ENCODE assay signal across 8 cellular contexts in genomic region chr9:129319938-129320481, GRCh38.
A peak's percentile ranks its signal among the peaks of the same experiment; 100 is the strongest.
DNase-seq lines count a peak whose midpoint lies in the region; TF ChIP-seq lines count a peak whose summit lies in the region.

No MANE protein-coding gene starts in this region.

- no peaks in the 10 kb centered on the region for H3K9me3 ChIP-seq in colonic mucosa
- no peaks in the 10 kb centered on the region for H3K9me3 ChIP-seq in muscle layer of colon (ENCODE audit: low read length)
- H3K9me3 ChIP-seq in uterus: no peaks in the 10 kb centered on the region

- TF ChIP-seq CTCF in colonic mucosa (IDR thresholded peaks at IDR 0.05) (no peak), uterus (IDR thresholded peaks at IDR 0.05) (no peak)

- H3K9ac ChIP-seq in colonic mucosa (ENCODE audit: low read depth in 2 of 2, low read length in 2 of 2) (peak overlapping the region; percentile 66 to 70), muscle layer of colon (ENCODE audit: low read length) (peak overlapping the region; percentile 49)

- H3K4me3 ChIP-seq in colonic mucosa (peak overlapping the region; percentile 38), muscle layer of colon (ENCODE audit: low read depth in 1 of 2, low read length in 2 of 2) (peak overlapping the region; percentile 51 to 65), uterus (peak overlapping the region; percentile 35 to 37)

- intact Hi-C loops in colonic mucosa (cut with DNase I): no loop called here
- intact Hi-C loops in uterus (cut with DNase I; ENCODE audit: low total_unique reads): loop anchor here (5.0 to 10.0 kb wide), 2 partner anchors 145 to 162 kb away; partner anchors contain the start of gene IER5L

- H3K27me3 ChIP-seq in colonic mucosa (no peaks in the 10 kb centered on the region), muscle layer of colon (ENCODE audit: control insufficient read depth in 1 of 2, insufficient read depth in 2 of 2, low read length in 2 of 2) (no peaks in the 10 kb centered on the region), uterus (no peaks in the 10 kb centered on the region)

- DNase-seq in activated effector memory CD4-positive, alpha-beta T cell treated with anti-CD3 and anti-CD28 coated beads, Interleukin-2, amount 50 U/mL, for 16 hours: peak; percentile 57
- no peak for DNase-seq in activated effector memory CD4-positive, alpha-beta T cell treated with Interleukin-2 at 50 U/mL for 16 hours
- DNase-seq in colonic mucosa: peak; percentile 18
- peak; percentile 33 to 37 for DNase-seq in uterus
- DNase-seq in NCI-H1048 (lab: John Stamatoyannopoulos, UW): no peak
- no peak for DNase-seq in NCI-H1436 treated with DMSO at 0.1 percent for 48 hours (lab: John Stamatoyannopoulos, UW)
- no peak for DNase-seq in KG1 (lab: John Stamatoyannopoulos, UW)

- peaks cover 6% of the 10 kb centered on the region for H3K4me1 ChIP-seq in colonic mucosa
- peaks cover 45% of the 10 kb centered on the region for H3K4me1 ChIP-seq in muscle layer of colon (ENCODE audit: insufficient read depth, low read length)
- H3K4me1 ChIP-seq in uterus: peaks cover 20 to 38% of the 10 kb centered on the region in 2 donors

- TF ChIP-seq POLR2A in uterus (IDR thresholded peaks at IDR 0.05): no peak

- peak overlapping the region; percentile 70 for H3K27ac ChIP-seq in colonic mucosa
- peak overlapping the region; percentile 79 for H3K27ac ChIP-seq in muscle layer of colon (ENCODE audit: low read depth, low read length)
- peak overlapping the region; percentile 95 to 99 for H3K27ac ChIP-seq in uterus

- H3K36me3 ChIP-seq in colonic mucosa: no peaks in the 10 kb centered on the region
- no peaks in the 10 kb centered on the region for H3K36me3 ChIP-seq in muscle layer of colon (ENCODE audit: insufficient read depth, low read length)
- no peaks in the 10 kb centered on the region for H3K36me3 ChIP-seq in uterus

Comparison
In these comparisons a context has a peak if more than half of its experiments do, and no peak if none do; other contexts are left out.
1. DNase-seq: peak in activated effector memory CD4-positive, alpha-beta T cell treated with anti-CD3 and anti-CD28 coated beads, Interleukin-2, amount 50 U/mL, for 16 hours (single experiment), colonic mucosa (single experiment) and uterus (2 of 2); none in activated effector memory CD4-positive, alpha-beta T cell treated with Interleukin-2 at 50 U/mL for 16 hours (single experiment), NCI-H1048 (single experiment), NCI-H1436 treated with DMSO at 0.1 percent for 48 hours (single experiment) and KG1 (single experiment).
2. Peak in every context shown above with its lines, with median percentiles within 50 percentile points of each other: H3K27ac ChIP-seq and H3K4me3 ChIP-seq.